Comparison of ENCODE assay signal across 17 cellular contexts in genomic region chr6:137820952-137821351, GRCh38. TPM values are rescaled to one million over a fixed set of nuclear protein-coding genes. Genes with fewer than 3 reads are reported as not detected.
A peak's percentile ranks its signal among the peaks of the same experiment; 100 is the strongest.
DNase-seq lines count a peak whose midpoint lies in the region; ATAC-seq, FAIRE-seq and TF ChIP-seq lines count a peak whose summit lies in the region.
"Had no signal": no experiment of that assay in that cellular context is flagged by ENCODE, and none has a peak within 500 bp of the region (broad histone marks: within the 10 kb centered on the region; RNA-seq: fewer than 3 reads in every experiment).

No MANE protein-coding gene starts in this region.

- H3K27me3 Mint-ChIP-seq in memory B cell = no peaks in the 10 kb centered on the region

- no peak overlapping the region for H3K27ac ChIP-seq in MM.1S (ENCODE audit: low read length)
- H3K27ac ChIP-seq: pancreas, WERI-Rb-1 had no signal

- H3K4me3 ChIP-seq in AG10803 (ENCODE audit: low read length) = no peak overlapping the region
- H3K4me3 ChIP-seq in choroid plexus epithelial cell (ENCODE audit: low read depth, low read length) = no peak overlapping the region
- H3K4me3 ChIP-seq in MM.1S (ENCODE audit: low read length) = no peak overlapping the region
- H3K4me3 ChIP-seq: GM12878, MG63, pancreas had no signal

- H3K36me3 ChIP-seq in MM.1S (replicated peaks; ENCODE audit: insufficient read depth, low read length) = no peaks in the 10 kb centered on the region
- H3K36me3 ChIP-seq: MG63, pancreas, WERI-Rb-1 had no signal

- no peak overlapping the region for H3K4me3 Mint-ChIP-seq in memory B cell
- H3K4me3 Mint-ChIP-seq: dendritic cell treated with granulocyte-macrophage colony-stimulating factor and Interleukin-4, amounts not matched to agents 40 ng/mL and 50 ng/mL, for 4 days; type B pancreatic cell had no signal

- H3K4me1 ChIP-seq in MM.1S (ENCODE audit: low read length) = peaks cover 9% of the 10 kb centered on the region
- H3K4me1 ChIP-seq: pancreas had no signal

- no peaks in the 10 kb centered on the region for H3K27me3 ChIP-seq in MM.1S (replicated peaks; ENCODE audit: insufficient read depth, low read length)
- H3K27me3 ChIP-seq: MG63, pancreas had no signal

- H3K36me3 Mint-ChIP-seq in memory B cell = no peaks in the 10 kb centered on the region
- H3K36me3 Mint-ChIP-seq: type B pancreatic cell had no signal

- peaks cover 9% of the 10 kb centered on the region; the same call in 1 of the 2 replicates for H3F3A ChIP-seq in MM.1S (ENCODE audit: insufficient read depth, low read length)

- H3K9me3 ChIP-seq in MM.1S (replicated peaks; ENCODE audit: insufficient read depth, low read length) = no peaks in the 10 kb centered on the region
- H3K9me3 ChIP-seq: MG63, pancreas had no signal

- no peaks in the 10 kb centered on the region for H3K9me2 ChIP-seq in MM.1S (replicated peaks; ENCODE audit: insufficient read depth, low read length)

- peak; percentile 50 for DNase-seq in AG10803 (ENCODE audit: low read depth)
- DNase-seq in GM19239 (ENCODE audit: insufficient read length, low spot score) = no peak
- peak; percentile 54 for DNase-seq in choroid plexus epithelial cell (ENCODE audit: low read depth)
- DNase-seq in memory B cell (ENCODE audit: low spot score in 2 of 2) = no peak
- no peak for DNase-seq in NCI-H526 treated with DMSO at 0.1 percent for 48 hours (lab: John Stamatoyannopoulos, UW)
- no peak for DNase-seq in NK-92 (lab: John Stamatoyannopoulos, UW; ENCODE audit: unreplicated experiment)
- DNase-seq in GM12892 (ENCODE audit: insufficient read length) = no peak
- no peak for DNase-seq in MM.1S
- DNase-seq: activated CD8-positive, alpha-beta memory T cell treated with anti-CD3 and anti-CD28 coated beads, Interleukin-2, amount 50 U/mL, for 48 hours; MG63; NCI-H2171; pancreas; stimulated activated CD4-positive, alpha-beta T cell treated with anti-CD3 and anti-CD28 coated beads, Interleukin-15, amount 100 ng/mL, for 24 hours; WERI-Rb-1 had no signal

- no peaks in the 10 kb centered on the region for H3K79me2 ChIP-seq in MM.1S (ENCODE audit: low read length)

- H3K4me2 ChIP-seq in MM.1S (ENCODE audit: low read depth, low read length) = no peak overlapping the region

- no peak for TF ChIP-seq POLR2A in GM12892 (IDR thresholded peaks at IDR 0.05; ENCODE audit: low read depth, low read length)

- no peak overlapping the region for H3K9ac ChIP-seq in MM.1S (ENCODE audit: low read length)

- no peaks in the 10 kb centered on the region for H4K20me1 ChIP-seq in MM.1S (ENCODE audit: insufficient read depth, low read length)

- H3K27ac Mint-ChIP-seq in memory B cell = peak overlapping the region; percentile 60
- H3K27ac Mint-ChIP-seq: dendritic cell treated with granulocyte-macrophage colony-stimulating factor and Interleukin-4, amounts not matched to agents 40 ng/mL and 50 ng/mL, for 4 days; type B pancreatic cell had no signal

- ATAC-seq in memory B cell (ENCODE audit: low read depth) = no peak
- ATAC-seq: GM12878 had no signal

- H3K4me1 Mint-ChIP-seq in memory B cell = peaks cover 16% of the 10 kb centered on the region

- no peak overlapping the region for H2AFZ ChIP-seq in MM.1S (ENCODE audit: low read length)

- FAIRE-seq in GM19239 (lab: Jason Lieb, UNC) (peak; percentile 21), GM12892 (lab: Jason Lieb, UNC) (no peak)
- FAIRE-seq: GM12878, pancreas had no signal

- TF ChIP-seq CTCF in AG10803 (conservative IDR thresholded peaks at IDR 0.05; ENCODE audit: low read length) (no peak), choroid plexus epithelial cell (conservative IDR thresholded peaks at IDR 0.05; ENCODE audit: low read depth, low read length) (no peak), MM.1S (IDR thresholded peaks at IDR 0.05; ENCODE audit: low read length) (no peak)

- H3K9me3 Mint-ChIP-seq in memory B cell = no peaks in the 10 kb centered on the region
- H3K9me3 Mint-ChIP-seq: dendritic cell treated with granulocyte-macrophage colony-stimulating factor and Interleukin-4, amounts not matched to agents 40 ng/mL and 50 ng/mL, for 4 days; type B pancreatic cell had no signal

RNA-seq across cellular contexts. Expression of gene TNFAIP3, which starts 46.1 kb away (rescaled TPM):
- polyA plus RNA-seq in GM12892 (2012; ENCODE audit: missing spikeins) = 172 TPM

Comparison
In these comparisons a context has a peak if more than half of its experiments do, and no peak if none do; other contexts are left out.
1. DNase-seq: peak in AG10803 (single experiment) and choroid plexus epithelial cell (single experiment); none in GM19239 (single experiment), memory B cell (0 of 2), NCI-H526 treated with DMSO at 0.1 percent for 48 hours (single experiment), NK-92 (single experiment), GM12892 (single experiment) and MM.1S (single experiment).